ENCODE assay signal across 17 cellular contexts in the genomic region with DNA sequence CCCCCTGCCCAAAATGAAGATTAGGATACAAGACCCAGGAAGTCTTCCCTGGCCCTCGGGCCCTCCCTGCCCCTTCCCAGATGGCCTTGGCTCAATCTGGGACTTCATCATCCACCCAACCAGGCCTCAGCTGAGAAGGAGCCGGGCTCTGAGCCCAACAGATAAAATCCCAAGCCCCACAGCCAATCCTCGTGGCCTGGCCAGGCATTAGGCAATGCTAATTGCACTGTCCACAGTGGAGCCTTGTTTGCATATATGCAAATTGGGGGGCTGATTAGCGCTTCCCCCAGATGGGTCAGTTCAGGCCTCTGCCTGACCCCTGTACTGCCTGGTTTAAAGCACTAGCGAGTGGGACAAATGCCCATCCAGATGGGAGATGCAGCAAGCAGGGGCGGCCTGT. TPM values are rescaled to one million over a fixed set of nuclear protein-coding genes. Genes with fewer than 3 reads are reported as not detected.
DNase-seq lines count a peak whose midpoint lies in the region; TF ChIP-seq lines count a peak whose summit lies in the region.
"Had no signal": no experiment of that assay in that cellular context is flagged by ENCODE, and none has a peak within 500 bp of the region (broad histone marks: within the 10 kb centered on the region; RNA-seq: fewer than 3 reads in every experiment).

No MANE protein-coding gene starts in this region.

- no peaks in the 10 kb centered on the region for H3K36me3 ChIP-seq in adrenal gland (replicated peaks in 1 of 2)

- H3K4me3 Mint-ChIP-seq in immature natural killer cell, result no peak overlapping the region
- H3K4me3 Mint-ChIP-seq: CD4-positive, alpha-beta T cell had no signal

- peaks cover 0 to 2% (median 2%) of the 10 kb centered on the region in 3 donors for H3K27me3 Mint-ChIP-seq in immature natural killer cell (ENCODE audit: low read depth in 3 of 3)

- 29 to 65% (median 60%) methylated on average over 1 to 6 of the region's 6 CpGs for WGBS in adrenal gland, 4 donors

- no peak for TF ChIP-seq CTCF in adrenal gland (IDR thresholded peaks at IDR 0.05)

- peak overlapping the region in 1 of 5 donors; percentile 36 for H3K27ac ChIP-seq in adrenal gland
- H3K27ac ChIP-seq: GM23248 had no signal

- H3K27ac Mint-ChIP-seq in immature natural killer cell, result no peak overlapping the region
- H3K27ac Mint-ChIP-seq: CD4-positive, alpha-beta T cell had no signal

- H3K4me1 ChIP-seq in adrenal gland (replicated peaks in 1 of 2), result peaks cover 9 to 31% of the 10 kb centered on the region in 2 donors

- peak; percentile 54 for DNase-seq in NCI-H82 (lab: John Stamatoyannopoulos, UW)
- DNase-seq in NCI-H82 treated with DMSO at 0.1 percent for 48 hours (lab: John Stamatoyannopoulos, UW; ENCODE audit: unreplicated experiment), result no peak
- DNase-seq in adrenal gland, result peak in 6 of 7 donors; percentile 64 to 78 (median 70)
- peak; percentile 38 for DNase-seq in globus pallidus (ENCODE audit: low spot score)
- no peak for DNase-seq in activated CD8-positive, alpha-beta memory T cell treated with anti-CD3 and anti-CD28 coated beads for 24 hours
- no peak for DNase-seq in epidermal melanocyte (ENCODE audit: insufficient read length, low spot score)
- no peak for DNase-seq in immature natural killer cell
- DNase-seq: 8988T; Calu3; CD4-positive, alpha-beta T cell; DMS153; DMS79 treated with DMSO at 0.1 percent for 48 hours; EL; GDM1; GM23248; H7; IMR-90 had no signal

- intact Hi-C loops in adrenal gland (cut with DNase I), result no loop called here

- H3K36me3 Mint-ChIP-seq in immature natural killer cell, result no peaks in the 10 kb centered on the region

- no peaks in the 10 kb centered on the region for H3K4me1 Mint-ChIP-seq in immature natural killer cell

- H3K4me3 ChIP-seq in adrenal gland, result no peak overlapping the region
- H3K4me3 ChIP-seq: GM23248 had no signal

- no peaks in the 10 kb centered on the region for H3K27me3 ChIP-seq in adrenal gland

- peaks cover 0 to 2% (median 0%) of the 10 kb centered on the region in 6 donors for H3K9me3 Mint-ChIP-seq in immature natural killer cell
- H3K9me3 Mint-ChIP-seq: CD4-positive, alpha-beta T cell had no signal

- no peak for TF ChIP-seq POLR2A in adrenal gland (IDR thresholded peaks at IDR 0.05)

- no peaks in the 10 kb centered on the region for H3K9me3 ChIP-seq in adrenal gland (replicated peaks in 1 of 3)

RNA-seq across cellular contexts. Expression of a gene that starts 34.9 kb away (rescaled TPM):
- total RNA-seq in adrenal gland, result 10 to 100 TPM in 4 of 8 donors, 1 to 10 TPM in 3, under 1 TPM in 1; 0.18 to 16.4 (median 9.9) TPM
- polyA plus RNA-seq in adrenal gland, result 10 to 100 TPM in 1 of 3 donors, 1 to 10 TPM in 2; 3.3 to 10.7 (median 4.3) TPM
- polyA plus RNA-seq in immature natural killer cell, result not detected
- total RNA-seq: Calu3; CD4-positive, alpha-beta T cell; GM23248; IMR-90 had no signal
- polyA plus RNA-seq: GM23248, IMR-90 had no signal

Comparison
In these comparisons a context has a peak if more than half of its experiments do, and no peak if none do; other contexts are left out.
1. DNase-seq: peak in NCI-H82 (single experiment), adrenal gland (6 of 7) and globus pallidus (single experiment); none in NCI-H82 treated with DMSO at 0.1 percent for 48 hours (single experiment), activated CD8-positive, alpha-beta memory T cell treated with anti-CD3 and anti-CD28 coated beads for 24 hours (single experiment), epidermal melanocyte (single experiment) and immature natural killer cell (0 of 3).
2. RNA of a gene that starts 34.9 kb away (polyA plus RNA-seq): 3.3 to 10.7 TPM in adrenal gland; not detected in immature natural killer cell; every median in the first group is over 4 times any median in the second.